In genomic region chr2:101253013-101253712, GRCh38 we compare ENCODE assay signal across 8 cellular contexts.
DNase-seq lines count a peak whose midpoint lies in the region; ATAC-seq lines count a peak whose summit lies in the region.

No MANE protein-coding gene starts in this region.

- H3K36me3 ChIP-seq in HUES48 (ENCODE audit: control insufficient read depth, insufficient read depth, low read length) = peaks cover 6% of the 10 kb centered on the region
- H3K36me3 ChIP-seq in adipocyte (ENCODE audit: control insufficient read depth, insufficient read depth, low read length, severe bottlenecking) = no peaks in the 10 kb centered on the region

- H3K4me3 ChIP-seq in HUES48 (ENCODE audit: low read depth, low read length) (peak overlapping the region; percentile 79), adipocyte (ENCODE audit: low read length) (peak overlapping the region; percentile 96), skeletal muscle cell (ENCODE audit: low read depth, low read length) (peak overlapping the region; percentile 99)

- DNase-seq in DMS79 (lab: John Stamatoyannopoulos, UW) (peak; percentile 19), SKM-1 (lab: John Stamatoyannopoulos, UW; ENCODE audit: unreplicated experiment) (peak; percentile 23), adipocyte (ENCODE audit: low read depth) (peak; percentile 73), hepatic stellate cell (ENCODE audit: low spot score) (peak; percentile 41), skeletal muscle cell (ENCODE audit: low read depth) (peak; percentile 26), GM19240 (ENCODE audit: insufficient read length, low spot score) (no peak)

- H3K9ac ChIP-seq in HUES48 (ENCODE audit: low read depth, low read length) (peak overlapping the region; percentile 79), adipocyte (ENCODE audit: low read length) (peak overlapping the region; percentile 95)

- H3K4me1 ChIP-seq in HUES48 (ENCODE audit: control insufficient read depth, insufficient read depth, low read length) (peaks cover 27% of the 10 kb centered on the region), adipocyte (ENCODE audit: control insufficient read depth, insufficient read depth, low read length) (peaks cover 35% of the 10 kb centered on the region)

- peak; percentile 55 for ATAC-seq in GM21423 (IDR thresholded peaks at IDR 0.05; ENCODE audit: unreplicated experiment)

- peak overlapping the region; percentile 87 for H3K27ac ChIP-seq in HUES48 (ENCODE audit: low read depth, low read length)

- H3K9me3 ChIP-seq in HUES48 (ENCODE audit: control insufficient read depth, insufficient read depth, low read length) (no peaks in the 10 kb centered on the region), adipocyte (ENCODE audit: control insufficient read depth, low read length) (no peaks in the 10 kb centered on the region)

- H3K27me3 ChIP-seq in HUES48 (ENCODE audit: control insufficient read depth, insufficient read depth, low read length) (no peaks in the 10 kb centered on the region), adipocyte (replicated peaks; ENCODE audit: control insufficient read depth, insufficient read depth, low read length) (no peaks in the 10 kb centered on the region)
